In the genomic region with DNA sequence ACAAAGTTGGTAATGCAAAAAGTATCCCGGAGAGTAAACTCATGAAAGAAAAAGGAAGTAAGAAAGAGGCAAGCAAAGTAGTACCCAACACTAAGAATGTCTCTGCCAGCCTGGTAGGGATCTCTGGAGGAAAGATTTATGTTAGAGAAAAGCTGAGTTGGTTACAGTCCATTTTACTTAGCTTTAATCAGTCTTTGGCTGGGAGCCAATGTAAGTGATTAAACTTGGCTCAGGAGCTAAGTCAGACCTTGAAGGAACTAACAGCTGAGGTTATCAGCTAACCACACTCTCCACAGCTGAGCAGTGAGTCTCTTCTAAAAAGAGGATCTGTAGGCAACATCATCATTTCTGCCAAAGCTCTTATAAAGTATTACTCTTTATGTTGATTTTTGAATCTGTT, we compare ENCODE assay signal across 12 cellular contexts.
A peak's percentile ranks its signal among the peaks of the same experiment; 100 is the strongest.
DNase-seq lines count a peak whose midpoint lies in the region; ATAC-seq and TF ChIP-seq lines count a peak whose summit lies in the region.
"Had no signal": no experiment of that assay in that cellular context is flagged by ENCODE, and none has a peak within 500 bp of the region (broad histone marks: within the 10 kb centered on the region; RNA-seq: fewer than 3 reads in every experiment).

No MANE protein-coding gene starts in this region.

- no peaks in the 10 kb centered on the region for H3K9me3 ChIP-seq in fibroblast of lung (ENCODE audit: control insufficient read depth, insufficient read depth, low read depth, low read length)
- no peaks in the 10 kb centered on the region for H3K9me3 ChIP-seq in transverse colon

- H3K4me2 ChIP-seq in fibroblast of lung (ENCODE audit: extremely low read depth, insufficient read depth, low read length), result no peak overlapping the region

- in situ Hi-C loops in transverse colon (cut with MboI; ENCODE audit: low pct_ligation_motif_present in 1 of 4, low pct_unique_long_range_greater_than_20kb in 1 of 4, low sequenced_read_pairs in 3 of 4), result no loop called here

- H3K27me3 ChIP-seq in fibroblast of lung (ENCODE audit: control insufficient read depth, insufficient read depth, low read length), result no peaks in the 10 kb centered on the region
- no peaks in the 10 kb centered on the region for H3K27me3 ChIP-seq in transverse colon
- H3K27me3 ChIP-seq: dorsolateral prefrontal cortex had no signal

- 50 to 67% methylated on average over 1 of the region's 1 CpG for WGBS in transverse colon (ENCODE audit: low coverage in 1 of 2), 2 donors

- no peaks in the 10 kb centered on the region for H3K36me3 ChIP-seq in fibroblast of lung (ENCODE audit: control insufficient read depth, insufficient read depth, low read length)
- H3K36me3 ChIP-seq in transverse colon, result no peaks in the 10 kb centered on the region

- peak; percentile 54 for DNase-seq in DMS79 treated with DMSO at 0.1 percent for 48 hours (lab: John Stamatoyannopoulos, UW)
- peak; percentile 71 for DNase-seq in NOMO-1 treated with DMSO at 0.1 percent for 48 hours (lab: John Stamatoyannopoulos, UW; ENCODE audit: unreplicated experiment)
- DNase-seq in fibroblast of lung (ENCODE audit: low read depth in 2 of 2), result peak; percentile 16 to 68
- no peak for DNase-seq in NCI-H1092 treated with DMSO at 0.1 percent for 48 hours (lab: John Stamatoyannopoulos, UW)
- no peak for DNase-seq in AG08396 (ENCODE audit: low spot score)
- no peak for DNase-seq in transverse colon
- DNase-seq: CD4-positive, CD25-positive, alpha-beta regulatory T cell; dorsolateral prefrontal cortex; immature natural killer cell; NCI-H1417 had no signal

- ATAC-seq in HG02870 (IDR thresholded peaks at IDR 0.05; ENCODE audit: unreplicated experiment), result peak; percentile 45
- ATAC-seq in HG03432 (IDR thresholded peaks at IDR 0.05; ENCODE audit: unreplicated experiment), result no peak

- H4K20me1 ChIP-seq in fibroblast of lung (ENCODE audit: control insufficient read depth, extremely low read depth, insufficient read depth, low read length), result no peaks in the 10 kb centered on the region

- no peak overlapping the region for H2AFZ ChIP-seq in fibroblast of lung (ENCODE audit: low read length)

- no peak overlapping the region for H3K4me3 ChIP-seq in fibroblast of lung (replicated peaks in 1 of 4; ENCODE audit: control extremely low read depth in 1 of 4, insufficient read depth in 1 of 4, low read depth in 3 of 4, low read length in 4 of 4)
- H3K4me3 ChIP-seq in transverse colon, result no peak overlapping the region
- H3K4me3 ChIP-seq: dorsolateral prefrontal cortex had no signal

- intact Hi-C loops in transverse colon (cut with DNase I; ENCODE audit: low total_unique reads), result no loop called here

- H3K79me2 ChIP-seq in fibroblast of lung (ENCODE audit: control insufficient read depth, insufficient read depth, low read length), result no peaks in the 10 kb centered on the region

- H3K27ac ChIP-seq in fibroblast of lung (ENCODE audit: insufficient read depth, low read length) (no peak overlapping the region), transverse colon (no peak overlapping the region)
- H3K27ac ChIP-seq: dorsolateral prefrontal cortex had no signal

- no peak for TF ChIP-seq EP300 in transverse colon (IDR thresholded peaks at IDR 0.05; ENCODE audit: low read depth)

- H3K9ac ChIP-seq in fibroblast of lung (ENCODE audit: insufficient read depth, low read length), result no peak overlapping the region

- TF ChIP-seq POLR2A in transverse colon (IDR thresholded peaks at IDR 0.05), result no peak

- TF ChIP-seq CTCF in fibroblast of lung (conservative IDR thresholded peaks at IDR 0.05 in 1 of 2, IDR thresholded peaks at IDR 0.05 in 1 of 2; ENCODE audit: low read depth in 1 of 2, low read length in 2 of 2) (no peak), transverse colon (IDR thresholded peaks at IDR 0.05) (no peak)

- H3K4me1 ChIP-seq in fibroblast of lung (ENCODE audit: control insufficient read depth, extremely low read depth, insufficient read depth, low read length) (no peaks in the 10 kb centered on the region), transverse colon (no peaks in the 10 kb centered on the region)

Comparison
In these comparisons a context has a peak if more than half of its experiments do, and no peak if none do; other contexts are left out.
1. DNase-seq: peak in DMS79 treated with DMSO at 0.1 percent for 48 hours (single experiment), NOMO-1 treated with DMSO at 0.1 percent for 48 hours (single experiment) and fibroblast of lung (2 of 2); none in NCI-H1092 treated with DMSO at 0.1 percent for 48 hours (single experiment), AG08396 (single experiment) and transverse colon (single experiment).